In genomic region chr7:5423272-5423843, GRCh38 we compare ENCODE assay signal across 8 cellular contexts. TPM values are rescaled to one million over a fixed set of nuclear protein-coding genes. Genes with fewer than 3 reads are reported as not detected.
DNase-seq lines count a peak whose midpoint lies in the region; ATAC-seq and TF ChIP-seq lines count a peak whose summit lies in the region.

TSS of gene TNRC18 (minus strand) at chr7:5423834. CDS start at chr7:5421246, 2,588 bp downstream.

- no peak within 1 kb of the TSS for H2AFZ ChIP-seq in neural cell (ENCODE audit: low read depth, low read length)

- H3K9me3 ChIP-seq in esophagus squamous epithelium = no peaks in the 10 kb centered on the region
- no peaks in the 10 kb centered on the region for H3K9me3 ChIP-seq in neural cell (ENCODE audit: low read length)

- H3K4me1 Mint-ChIP-seq in WTC11 = peaks cover 12% of the 10 kb centered on the region

- peak; percentile 9 for TF ChIP-seq EP300 in neural cell (conservative IDR thresholded peaks at IDR 0.05; ENCODE audit: poor library complexity, severe bottlenecking)

- peak within 1 kb of the TSS; percentile 97 for H3K27ac Mint-ChIP-seq in WTC11

- peak within 1 kb of the TSS; percentile 100 for H3K9ac ChIP-seq in neural cell (ENCODE audit: low read length)

- peak; percentile 61 for DNase-seq in activated CD8-positive, alpha-beta memory T cell treated with anti-CD3 and anti-CD28 coated beads for 24 hours
- DNase-seq in activated CD8-positive, alpha-beta memory T cell treated with anti-CD3 and anti-CD28 coated beads, Interleukin-2, amount 50 U/mL, for 4 hours = no peak
- DNase-seq in WTC11 (ENCODE audit: low spot score) (peak; percentile 63), esophagus squamous epithelium (lab: John Stamatoyannopoulos, UW) (no peak), NCI-H774 (lab: John Stamatoyannopoulos, UW) (no peak), globus pallidus (ENCODE audit: low spot score) (no peak)
- DNase-seq in central memory CD4-positive, alpha-beta T cell = no peak

- 1% methylated on average over 21 to 32 of the region's 61 CpGs for WGBS in esophagus squamous epithelium, 2 donors

- peaks cover 67% of the 10 kb centered on the region for H3K27me3 Mint-ChIP-seq in WTC11 (ENCODE audit: low read depth)

- H3K79me2 ChIP-seq in neural cell (replicated peaks; ENCODE audit: insufficient read depth, low read length) = peaks cover 90% of the 10 kb centered on the region

- H3K4me3 Mint-ChIP-seq in WTC11 = peak within 1 kb of the TSS; percentile 88

- H3F3A ChIP-seq in neural cell (ENCODE audit: insufficient read depth, low read length, poor library complexity, severe bottlenecking) = peaks cover 3% of the 10 kb centered on the region

- peaks cover 6% of the 10 kb centered on the region for H4K20me1 ChIP-seq in neural cell (ENCODE audit: insufficient read depth)

- peak in 2 of 4 donors; percentile 70 to 76 for TF ChIP-seq POLR2A in esophagus squamous epithelium (IDR thresholded peaks at IDR 0.05)

- H3K9me3 Mint-ChIP-seq in WTC11 = no peaks in the 10 kb centered on the region

- peak within 1 kb of the TSS; percentile 80 to 97 (median 90) for H3K4me3 ChIP-seq in esophagus squamous epithelium
- peak within 1 kb of the TSS; percentile 100 for H3K4me3 ChIP-seq in neural cell (ENCODE audit: low read length)

- intact Hi-C loops in esophagus squamous epithelium (cut with DNase I) = no loop called here

- no peak for TF ChIP-seq RAD21 in neural cell (conservative IDR thresholded peaks at IDR 0.05)

- ATAC-seq in WTC11 = no peak

- TF ChIP-seq CTCF in WTC11 (IDR thresholded peaks at IDR 0.05) (no peak), esophagus squamous epithelium (IDR thresholded peaks at IDR 0.05) (no peak), neural cell (IDR thresholded peaks at IDR 0.05; ENCODE audit: poor library complexity, severe bottlenecking) (no peak)

- no peaks in the 10 kb centered on the region for H3K9me2 ChIP-seq in neural cell (ENCODE audit: insufficient read depth, low read length)

- POLR2A ChIA-PET in WTC11 (lab: Charles Lee) = interaction anchor here (0.6 to 3.5 kb wide), 7 partner anchors 16 to 127 kb away, joined by 3 to 20 read pairs (median 3); no protein-coding TSS in a partner anchor

- H3K36me3 Mint-ChIP-seq in WTC11 = no peaks in the 10 kb centered on the region

- CTCF ChIA-PET in WTC11 (lab: Charles Lee) = interaction anchor here (0.5 to 2.2 kb wide), 6 partner anchors 28 to 183 kb away, joined by 3 to 8 read pairs (median 4); no protein-coding TSS in a partner anchor

- peaks cover 0 to 20% (median 0%) of the 10 kb centered on the region in 4 donors for H3K27me3 ChIP-seq in esophagus squamous epithelium
- H3K27me3 ChIP-seq in neural cell (ENCODE audit: insufficient read depth, low read depth, low read length) = no peaks in the 10 kb centered on the region

- H3K27ac ChIP-seq in esophagus squamous epithelium (peak within 1 kb of the TSS; percentile 99 to 100 (median 100)), neural cell (ENCODE audit: low read length) (peak within 1 kb of the TSS; percentile 100)

- no peaks in the 10 kb centered on the region for H3K36me3 ChIP-seq in esophagus squamous epithelium
- no peaks in the 10 kb centered on the region for H3K36me3 ChIP-seq in neural cell (ENCODE audit: insufficient read depth, low read length)

- peaks cover 13 to 35% (median 15%) of the 10 kb centered on the region in 3 donors for H3K4me1 ChIP-seq in esophagus squamous epithelium

- H3K4me2 ChIP-seq in neural cell (ENCODE audit: low read length) = peak within 1 kb of the TSS; percentile 59

TF ChIP-seq in WTC11, 78 proteins besides CTCF, POLR2A, EP300 and RAD21:
- TF ChIP-seq ZNF423 (CRISPR knock-in tag; IDR thresholded peaks at IDR 0.05) = no peak
- TF ChIP-seq E2F1 (CRISPR knock-in tag; IDR thresholded peaks at IDR 0.05) = no peak
- no peak for TF ChIP-seq SOX15 (CRISPR knock-in tag; IDR thresholded peaks at IDR 0.05)
- no peak for TF ChIP-seq SP1 (CRISPR knock-in tag; conservative IDR thresholded peaks at IDR 0.05)

TF ChIP-seq in neural cell, 6 proteins besides CTCF, POLR2A, EP300 and RAD21:
- TF ChIP-seq EZH2 (IDR thresholded peaks at IDR 0.05; ENCODE audit: borderline replicate concordance, insufficient read depth, low read length, poor library complexity, severe bottlenecking) = no peak
- TF ChIP-seq POLR2AphosphoS5 (IDR thresholded peaks at IDR 0.05) = peak; percentile 75
- TF ChIP-seq MXI1 (conservative IDR thresholded peaks at IDR 0.05; ENCODE audit: poor library complexity, severe bottlenecking) = peak; percentile 42
- no peak for TF ChIP-seq SMC3 (conservative IDR thresholded peaks at IDR 0.05; ENCODE audit: poor library complexity)
- peak; percentile 88 for TF ChIP-seq REST (IDR thresholded peaks at IDR 0.05; ENCODE audit: borderline replicate concordance)
- TF ChIP-seq TAF1 (IDR thresholded peaks at IDR 0.05; ENCODE audit: low read depth) = no peak

RNA-seq across cellular contexts. Expression of gene TNRC18, which starts in this region (rescaled TPM):
- total RNA-seq in WTC11 (2021) (29.1 to 55.0 TPM (median 34.2 TPM) in 3 replicates), esophagus squamous epithelium (10 to 100 TPM; 17.9 to 75.5 (median 48.4) TPM)
- 23.6 and 28.6 TPM in 2 replicates for polyA plus RNA-seq in neural cell
- 109 and 158 TPM in 2 replicates for polyA minus RNA-seq in neural cell

Comparison
In these comparisons a context has a peak if more than half of its experiments do, and no peak if none do; other contexts are left out.
1. DNase-seq: peak in activated CD8-positive, alpha-beta memory T cell treated with anti-CD3 and anti-CD28 coated beads for 24 hours (single experiment) and WTC11 (single experiment); none in activated CD8-positive, alpha-beta memory T cell treated with anti-CD3 and anti-CD28 coated beads, Interleukin-2, amount 50 U/mL, for 4 hours (single experiment), esophagus squamous epithelium (single experiment), central memory CD4-positive, alpha-beta T cell (single experiment), NCI-H774 (single experiment) and globus pallidus (single experiment).